ENCODE assay signal across 21 cellular contexts in the genomic region with DNA sequence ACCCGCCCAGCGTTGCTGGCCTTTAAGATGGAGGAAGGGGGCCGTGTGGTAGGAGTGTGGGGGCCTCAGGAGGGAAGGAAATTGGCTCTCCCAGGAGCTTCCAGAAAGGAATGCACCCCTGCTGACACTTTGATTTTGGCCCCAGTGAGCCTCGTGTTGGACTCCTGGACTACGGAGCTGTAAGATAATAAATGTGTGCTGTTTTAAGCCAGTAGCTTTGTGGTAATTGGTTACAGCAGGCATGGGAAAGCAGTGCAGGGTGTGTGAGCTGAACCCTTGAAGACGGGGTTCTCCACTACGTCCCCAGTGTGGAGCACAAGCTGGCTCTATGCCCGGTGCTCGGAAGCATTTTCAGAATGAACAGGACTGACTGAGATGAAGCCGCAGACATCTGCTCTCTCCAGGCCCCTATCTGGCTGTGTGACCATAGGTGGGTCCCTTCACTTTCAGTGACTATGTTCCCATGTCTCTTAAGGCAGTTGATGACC. TPM values are rescaled to one million over a fixed set of nuclear protein-coding genes. Genes with fewer than 3 reads are reported as not detected.
"Had no signal": no experiment of that assay in that cellular context is flagged by ENCODE, and none has a peak within 500 bp of the region (broad histone marks: within the 10 kb centered on the region; RNA-seq: fewer than 3 reads in every experiment).

No MANE protein-coding gene starts in this region.

- FAIRE-seq: endothelial cell of umbilical vein had no signal

- H3K27ac ChIP-seq: ascending aorta, esophagus squamous epithelium, heart right ventricle, psoas muscle, stomach, upper lobe of left lung, VCaP had no signal

- DNase-seq: activated CD4-positive, alpha-beta T cell treated with anti-CD3 and anti-CD28 coated beads, Interleukin-2, amount 50 U/mL, for 1 hour; activated CD4-positive, CD25-positive, alpha-beta regulatory T cell treated with anti-CD3 and anti-CD28 coated beads, Interleukin-2, amount 50 U/mL, for 72 hours; activated CD8-positive, alpha-beta memory T cell treated with anti-CD3 and anti-CD28 coated beads, Interleukin-2, amount 50 U/mL, for 4 hours; activated naive CD4-positive, alpha-beta T cell treated with anti-CD3 and anti-CD28 coated beads, Interleukin-2, amount 10 ng/mL, durations not matched to agents 7 days and 5 days; activated T-cell treated with anti-CD3 and anti-CD28 coated beads, Interleukin-2, amount 50 U/mL, for 4 hours; dermis blood vessel endothelial cell; effector memory CD4-positive, alpha-beta T cell; esophagus squamous epithelium; heart right ventricle; immature natural killer cell; mesenchymal stem cell; psoas muscle; right cardiac atrium; stimulated activated CD4-positive, alpha-beta T cell treated with anti-CD3 and anti-CD28 coated beads, Interleukin-15, amount 100 ng/mL, for 24 hours; stimulated activated CD4-positive, alpha-beta T cell treated with anti-CD3 and anti-CD28 coated beads, Interleukin-2, amount 100 ng/mL, for 48 hours; stomach; upper lobe of left lung had no signal

- H3K27ac Mint-ChIP-seq: activated naive CD4-positive, alpha-beta T cell treated with anti-CD3 and anti-CD28 coated beads, Interleukin-2, amount 10 ng/mL, durations not matched to agents 7 days and 5 days; immature natural killer cell; T-helper 1 cell treated with Interleukin-12 subunit alpha and Interleukin-12 subunit beta and Interleukin-4 antibody, amounts not matched to agents 30 μg/mL and 1 μg/mL, for 36 hours had no signal

- H3K4me1 ChIP-seq: ascending aorta, esophagus squamous epithelium, heart right ventricle, psoas muscle, stomach, upper lobe of left lung had no signal

- H3K36me3 Mint-ChIP-seq: activated naive CD4-positive, alpha-beta T cell treated with anti-CD3 and anti-CD28 coated beads, Interleukin-2, amount 10 ng/mL, durations not matched to agents 7 days and 5 days; immature natural killer cell had no signal

- H3K27me3 ChIP-seq: ascending aorta, esophagus squamous epithelium, upper lobe of left lung had no signal

- H3K4me3 Mint-ChIP-seq: activated naive CD4-positive, alpha-beta T cell treated with anti-CD3 and anti-CD28 coated beads, Interleukin-2, amount 10 ng/mL, durations not matched to agents 7 days and 5 days; activated T-cell treated with anti-CD3 and anti-CD28 coated beads, Interleukin-2, amount 50 U/mL, for 4 hours; immature natural killer cell; T-helper 1 cell treated with Interleukin-12 subunit alpha and Interleukin-12 subunit beta and Interleukin-4 antibody, amounts not matched to agents 30 μg/mL and 1 μg/mL, for 36 hours had no signal

- ATAC-seq: activated T-cell treated with anti-CD3 and anti-CD28 coated beads, Interleukin-2, amount 50 U/mL, for 4 hours; psoas muscle; right cardiac atrium had no signal

- H3K4me1 Mint-ChIP-seq: activated naive CD4-positive, alpha-beta T cell treated with anti-CD3 and anti-CD28 coated beads, Interleukin-2, amount 10 ng/mL, durations not matched to agents 7 days and 5 days; immature natural killer cell had no signal

- H3K9me3 Mint-ChIP-seq: activated naive CD4-positive, alpha-beta T cell treated with anti-CD3 and anti-CD28 coated beads, Interleukin-2, amount 10 ng/mL, durations not matched to agents 7 days and 5 days; activated T-cell treated with anti-CD3 and anti-CD28 coated beads, Interleukin-2, amount 50 U/mL, for 4 hours; immature natural killer cell; T-helper 1 cell treated with Interleukin-12 subunit alpha and Interleukin-12 subunit beta and Interleukin-4 antibody, amounts not matched to agents 30 μg/mL and 1 μg/mL, for 36 hours had no signal

- H3K36me3 ChIP-seq: ascending aorta, esophagus squamous epithelium, heart right ventricle, stomach, upper lobe of left lung had no signal

- H3K9me3 ChIP-seq: ascending aorta, esophagus squamous epithelium, psoas muscle, stomach, upper lobe of left lung had no signal

- H3K4me3 ChIP-seq: ascending aorta, esophagus squamous epithelium, heart right ventricle, psoas muscle, stomach, upper lobe of left lung had no signal

RNA-seq across cellular contexts. Expression of gene CGNL1, which starts 22.9 kb away (rescaled TPM):
- polyA plus RNA-seq: immature natural killer cell had no signal
